In genomic region chr12:91326043-91327027, GRCh38 we compare ENCODE assay signal across 8 cellular contexts.
DNase-seq lines count a peak whose midpoint lies in the region; ATAC-seq, FAIRE-seq and TF ChIP-seq lines count a peak whose summit lies in the region.

No MANE protein-coding gene starts in this region.

- no peaks in the 10 kb centered on the region for H3K79me1 ChIP-seq in H9 (ENCODE audit: insufficient read depth, low read depth, low read length, poor library complexity, severe bottlenecking)

- no peak overlapping the region for H3K4me2 ChIP-seq in H9 (ENCODE audit: insufficient read depth, insufficient read length, low read length)

- H3K18ac ChIP-seq in H9 (ENCODE audit: insufficient read length, low read depth, low read length): no peak overlapping the region

- no peak overlapping the region for H3K27ac Mint-ChIP-seq in H9

- H3K4me3 ChIP-seq in ovary: no peak overlapping the region

- H3K9ac ChIP-seq in H9 (ENCODE audit: extremely low read depth, insufficient read length, low read length): no peak overlapping the region

- no peaks in the 10 kb centered on the region for H3K36me3 ChIP-seq in ovary

- peak; percentile 70 for FAIRE-seq in frontal cortex (lab: Jason Lieb, UNC)

- H4K91ac ChIP-seq in H9 (ENCODE audit: insufficient read length, low read depth, low read length): no peak overlapping the region

- no peaks in the 10 kb centered on the region for H4K20me1 ChIP-seq in H9 (ENCODE audit: control insufficient read depth, insufficient read depth, insufficient read length)

- no peak overlapping the region for H4K5ac ChIP-seq in H9 (ENCODE audit: insufficient read length, low read depth, low read length)

- intact Hi-C loops in ovary (cut with DNase I): loop anchor here (2.0 to 10.0 kb wide), 5 partner anchors 82 to 222 kb away; partner anchors contain the start of gene DCN (in 1 of the 4)

- no CpG with 5 or more reads among the region's 2 CpGs for WGBS in H9 (ENCODE audit: extremely low coverage, insufficient read length, low lambda C conversion rate)
- 12 to 29% (median 14%) methylated on average over 2 of the region's 2 CpGs for WGBS in ovary, 3 donors

- no peak overlapping the region for H2BK5ac ChIP-seq in H9 (ENCODE audit: insufficient read length, low read length)

- H3K4ac ChIP-seq in H9 (ENCODE audit: low read depth, low read length): no peak overlapping the region

- DNase-seq in NCI-H2196 (lab: John Stamatoyannopoulos, UW; ENCODE audit: unreplicated experiment) (peak; percentile 31), NCI-H2196 treated with DMSO at 0.1 percent for 48 hours (lab: John Stamatoyannopoulos, UW; ENCODE audit: unreplicated experiment) (no peak), H9 (peak; percentile 42), NCI-H146 treated with DMSO at 0.1 percent for 48 hours (lab: John Stamatoyannopoulos, UW; ENCODE audit: unreplicated experiment) (peak; percentile 4), frontal cortex (ENCODE audit: low spot score in 2 of 2) (peak in 1 of 2 donors; percentile 3), ovary (peak in 4 of 5 donors; percentile 27 to 72 (median 52))
- peak; percentile 15 for DNase-seq in activated CD8-positive, alpha-beta memory T cell treated with anti-CD3 and anti-CD28 coated beads, Interleukin-2, amount 50 U/mL, for 4 hours

- H3K4me1 ChIP-seq in H9 (ENCODE audit: insufficient read depth, low read length) (no peaks in the 10 kb centered on the region), ovary (ENCODE audit: insufficient read depth) (peaks cover 2% of the 10 kb centered on the region)

- H3K27me3 ChIP-seq in H9 (ENCODE audit: insufficient read depth, low read length) (no peaks in the 10 kb centered on the region), ovary (no peaks in the 10 kb centered on the region)

- H3K56ac ChIP-seq in H9 (ENCODE audit: insufficient read length, low read depth, low read length): no peak overlapping the region

- no peak overlapping the region for H2BK20ac ChIP-seq in H9 (ENCODE audit: low read depth, low read length, poor library complexity, severe bottlenecking)

- no peak overlapping the region for H2BK12ac ChIP-seq in H9 (ENCODE audit: insufficient read length, low read depth, low read length)

- no peak for TF ChIP-seq POLR2A in ovary (IDR thresholded peaks at IDR 0.05)

- no peak overlapping the region for H2BK15ac ChIP-seq in H9 (ENCODE audit: low read depth, low read length)

- H3K27ac ChIP-seq in H9 (ENCODE audit: insufficient read length, low read depth, low read length) (no peak overlapping the region), ovary (peak overlapping the region in 1 of 2 donors; percentile 54)

- H3K23ac ChIP-seq in H9 (ENCODE audit: insufficient read length, low read depth, low read length): no peak overlapping the region

- no peak for ATAC-seq in GM21515 (IDR thresholded peaks at IDR 0.05; ENCODE audit: unreplicated experiment)

- H3K36me3 Mint-ChIP-seq in H9 (ENCODE audit: insufficient read depth in 1 of 3, low read depth in 3 of 3): no peaks in the 10 kb centered on the region

- H3K23me2 ChIP-seq in H9 (ENCODE audit: insufficient read length, low read depth, low read length, poor library complexity, severe bottlenecking): no peaks in the 10 kb centered on the region

- no peak overlapping the region for H3K4me3 Mint-ChIP-seq in H9

- H3K14ac ChIP-seq in H9 (ENCODE audit: insufficient read depth, low read length): no peak overlapping the region

- no peak overlapping the region for H2AFZ ChIP-seq in H9 (ENCODE audit: low read length)

- H2BK120ac ChIP-seq in H9 (ENCODE audit: low read depth, low read length, poor library complexity, severe bottlenecking): no peak overlapping the region

- no peaks in the 10 kb centered on the region for H3K9me3 Mint-ChIP-seq in H9

- no peak overlapping the region for H3T11ph ChIP-seq in H9 (ENCODE audit: low read length)

- H3K27me3 Mint-ChIP-seq in H9 (ENCODE audit: low read depth): no peaks in the 10 kb centered on the region; the same call in 1 of the 2 replicates

- peak; percentile 87 for TF ChIP-seq CTCF in H9 (conservative IDR thresholded peaks at IDR 0.05)
- TF ChIP-seq CTCF in ovary (IDR thresholded peaks at IDR 0.05): peak; percentile 41 to 86 (median 78)

- H2AK5ac ChIP-seq in H9 (ENCODE audit: insufficient read length, low read length): no peak overlapping the region

- TF ChIP-seq EP300 in ovary (IDR thresholded peaks at IDR 0.05): no peak

- no peaks in the 10 kb centered on the region for H3K4me1 Mint-ChIP-seq in H9

- H3K9me3 ChIP-seq in H9 (ENCODE audit: control insufficient read depth, low read depth, low read length) (no peaks in the 10 kb centered on the region), ovary (no peaks in the 10 kb centered on the region)

- H3K79me2 ChIP-seq in H9 (ENCODE audit: insufficient read depth, low read length): no peaks in the 10 kb centered on the region

- H4K8ac ChIP-seq in H9 (replicated peaks; ENCODE audit: insufficient read length, low read depth, low read length): no peak overlapping the region
